ENCODE assay signal across 8 cellular contexts in genomic region chr10:283916-284356, GRCh38.
DNase-seq lines count a peak whose midpoint lies in the region; ATAC-seq, FAIRE-seq and TF ChIP-seq lines count a peak whose summit lies in the region.

No MANE protein-coding gene starts in this region.

- H3K9me3 ChIP-seq in right cardiac atrium (ENCODE audit: control insufficient read depth, low read length), result no peaks in the 10 kb centered on the region

- intact Hi-C loops in right cardiac atrium (cut with DNase I), result no loop called here

- ATAC-seq in GM21423 (IDR thresholded peaks at IDR 0.05; ENCODE audit: unreplicated experiment) (peak; percentile 83), HG03460 (IDR thresholded peaks at IDR 0.05; ENCODE audit: unreplicated experiment) (peak; percentile 74), right cardiac atrium (no peak)

- peak; percentile 90 for FAIRE-seq in GM18507 (lab: Jason Lieb, UNC)
- no peak for FAIRE-seq in H54 (lab: Jason Lieb, UNC)

- TF ChIP-seq POLR2A in H54 (IDR thresholded peaks at IDR 0.05; ENCODE audit: low read depth, low read length), result no peak

- WGBS in right cardiac atrium, result 91% methylated on average over 7 of the region's 7 CpGs

- H3K4me1 ChIP-seq in right cardiac atrium (ENCODE audit: control insufficient read depth, insufficient read depth, low read length), result no peaks in the 10 kb centered on the region

- DNase-seq in GM18507 (ENCODE audit: extremely low spot score, insufficient read length, low read depth) (peak; percentile 65), germinal center (ENCODE audit: low spot score) (peak; percentile 69), cortex of kidney (lab: John Stamatoyannopoulos, UW) (no peak), H54 (ENCODE audit: insufficient read length, low spot score) (no peak), right cardiac atrium (no peak), medulla oblongata (ENCODE audit: extremely low spot score) (no peak)

- H3K4me3 ChIP-seq in right cardiac atrium (ENCODE audit: low read length), result no peak overlapping the region

- no peak overlapping the region for H3K27ac ChIP-seq in right cardiac atrium (ENCODE audit: low read length)

- no peaks in the 10 kb centered on the region for H3K27me3 ChIP-seq in right cardiac atrium (ENCODE audit: control insufficient read depth, insufficient read depth)

Comparison
In these comparisons a context has a peak if more than half of its experiments do, and no peak if none do; other contexts are left out.
1. DNase-seq: peak in GM18507 (single experiment) and germinal center (single experiment); none in cortex of kidney (single experiment), H54 (single experiment), right cardiac atrium (0 of 3) and medulla oblongata (single experiment).
2. ATAC-seq: peak in GM21423 (single experiment) and HG03460 (single experiment); none in right cardiac atrium (0 of 2).